In the genomic region with DNA sequence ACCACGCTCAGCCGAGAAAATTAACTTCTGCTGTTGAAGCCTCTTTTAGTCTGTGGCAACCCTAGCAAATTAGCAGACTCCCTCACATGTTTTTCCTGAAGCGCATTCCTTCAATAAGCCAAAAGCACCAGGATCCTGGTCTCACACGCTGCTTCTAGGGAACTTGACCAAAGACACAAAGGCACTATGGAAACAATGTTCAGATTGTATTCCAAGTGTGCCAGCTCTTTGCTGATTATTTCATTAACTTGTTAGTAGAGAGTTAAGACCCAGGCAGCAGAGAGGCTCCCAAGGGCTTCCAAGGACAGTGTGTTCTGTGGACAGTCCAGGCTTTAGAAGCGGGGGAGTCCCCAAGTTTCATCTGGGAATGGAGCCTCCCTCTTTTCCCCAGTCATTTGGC, we compare ENCODE assay signal across 25 cellular contexts.
DNase-seq lines count a peak whose midpoint lies in the region; ATAC-seq, FAIRE-seq and TF ChIP-seq lines count a peak whose summit lies in the region.
"Had no signal": no experiment of that assay in that cellular context is flagged by ENCODE, and none has a peak within 500 bp of the region (broad histone marks: within the 10 kb centered on the region; RNA-seq: fewer than 3 reads in every experiment).

No MANE protein-coding gene starts in this region.

- peaks cover 32% of the 10 kb centered on the region for H3K4me1 Mint-ChIP-seq in astrocyte (ENCODE audit: low read depth, unreplicated experiment)

- FAIRE-seq in astrocyte (lab: Jason Lieb, UNC): no peak
- FAIRE-seq: GM12892 had no signal

- H3K27me3 ChIP-seq in cardiac muscle cell (no peaks in the 10 kb centered on the region), right atrium auricular region (no peaks in the 10 kb centered on the region), astrocyte (ENCODE audit: insufficient read depth, low read length) (no peaks in the 10 kb centered on the region), right cardiac atrium (ENCODE audit: control insufficient read depth, insufficient read depth) (no peaks in the 10 kb centered on the region), testis (no peaks in the 10 kb centered on the region), spleen (replicated peaks in 1 of 7) (no peaks in the 10 kb centered on the region)
- H3K27me3 ChIP-seq: vagina had no signal

- WGBS in right cardiac atrium: 70% methylated on average over 5 of the region's 5 CpGs
- 41 to 46% methylated on average over 4 to 5 of the region's 5 CpGs for WGBS in testis, 2 donors
- 82 to 93% (median 90%) methylated on average over 5 of the region's 5 CpGs for WGBS in spleen, 5 donors

- H3K4me3 ChIP-seq in cardiac muscle cell: no peak overlapping the region
- H3K4me3 ChIP-seq in right atrium auricular region: no peak overlapping the region
- no peak overlapping the region for H3K4me3 ChIP-seq in astrocyte (ENCODE audit: insufficient read depth, low read depth, low read length)
- H3K4me3 ChIP-seq in right cardiac atrium (ENCODE audit: low read length): no peak overlapping the region
- no peak overlapping the region for H3K4me3 ChIP-seq in testis
- H3K4me3 ChIP-seq in spleen: no peak overlapping the region
- H3K4me3 ChIP-seq: gastroesophageal sphincter, vagina had no signal

- intact Hi-C loops in right cardiac atrium (cut with DNase I) (no loop called here), testis (cut with DNase I; ENCODE audit: low total_unique reads) (no loop called here), spleen (cut with DNase I; ENCODE audit: low total_unique reads) (no loop called here)

- H3K27ac Mint-ChIP-seq in astrocyte (ENCODE audit: unreplicated experiment): no peak overlapping the region
- H3K27ac Mint-ChIP-seq: activated B cell treated with CpG ODN at 0.5 μM for 24 hours; activated naive CD4-positive, alpha-beta T cell treated with anti-CD3 and anti-CD28 coated beads, Interleukin-2, amount 50 U/mL, for 72 hours; activated T-helper 2 cell treated with anti-CD3 and anti-CD28 coated beads, Interferon-gamma antibody, Interleukin-2, Interleukin-4, amounts not matched to agents 10 μg/mL and 5 μg/mL and 100 μg/mL, durations not matched to agents 14 hours and 24 hours and 36 hours; H9; nephron progenitor cell had no signal

- H3K27ac ChIP-seq in cardiac muscle cell (no peak overlapping the region), right atrium auricular region (no peak overlapping the region), astrocyte (ENCODE audit: low read depth, low read length) (no peak overlapping the region), right cardiac atrium (ENCODE audit: low read length) (no peak overlapping the region), testis (peak overlapping the region; percentile 70 to 72), spleen (no peak overlapping the region)
- H3K27ac ChIP-seq: gastroesophageal sphincter, vagina had no signal

- H3K27me3 Mint-ChIP-seq in astrocyte (ENCODE audit: low read depth, unreplicated experiment): no peaks in the 10 kb centered on the region
- H3K27me3 Mint-ChIP-seq: activated B cell treated with CpG ODN at 0.5 μM for 24 hours had no signal

- no peaks in the 10 kb centered on the region for H3K79me2 ChIP-seq in astrocyte (ENCODE audit: insufficient read depth, low read length)

- H3K9ac ChIP-seq in astrocyte (ENCODE audit: low read length): no peak overlapping the region

- DNase-seq in cardiac muscle cell (ENCODE audit: low read depth in 1 of 2, low spot score in 1 of 2) (peak; percentile 14 to 41), right atrium auricular region (ENCODE audit: low spot score) (no peak), astrocyte (ENCODE audit: low read depth) (peak; percentile 14), right cardiac atrium (peak in 1 of 3 donors; percentile 63), testis (peak; percentile 92), NCI-H510A (lab: John Stamatoyannopoulos, UW) (no peak), spleen (no peak), left lobe of liver (ENCODE audit: low spot score) (no peak)
- DNase-seq: activated B cell treated with CpG ODN at 0.5 μM for 24 hours; aorta; C1 segment of cervical spinal cord; DND-41; effector CD4-positive, alpha-beta T cell; H9; hypothalamus; Karpas-422; NCI-H2171; NCI-H526; nephron progenitor cell; RPMI8226 had no signal

- TF ChIP-seq POLR2A in testis (IDR thresholded peaks at IDR 0.05) (no peak), spleen (IDR thresholded peaks at IDR 0.05) (no peak)

- peaks cover 3% of the 10 kb centered on the region for H3K36me3 Mint-ChIP-seq in astrocyte (ENCODE audit: low read depth, unreplicated experiment)

- no peak overlapping the region for H3K4me2 ChIP-seq in astrocyte (ENCODE audit: low read length)

- H3K9me3 ChIP-seq in cardiac muscle cell (ENCODE audit: low read depth): no peaks in the 10 kb centered on the region
- H3K9me3 ChIP-seq in right atrium auricular region: no peaks in the 10 kb centered on the region
- no peaks in the 10 kb centered on the region for H3K9me3 ChIP-seq in astrocyte (ENCODE audit: insufficient read depth, low read depth, low read length)
- peaks cover 5% of the 10 kb centered on the region for H3K9me3 ChIP-seq in right cardiac atrium (ENCODE audit: control insufficient read depth, low read length)
- no peaks in the 10 kb centered on the region for H3K9me3 ChIP-seq in testis
- no peaks in the 10 kb centered on the region for H3K9me3 ChIP-seq in spleen
- H3K9me3 ChIP-seq: gastroesophageal sphincter, vagina had no signal

- TF ChIP-seq CTCF in cardiac muscle cell (IDR thresholded peaks at IDR 0.05; ENCODE audit: low read depth, low read length): no peak
- no peak for TF ChIP-seq CTCF in right atrium auricular region (IDR thresholded peaks at IDR 0.05)
- no peak for TF ChIP-seq CTCF in astrocyte (IDR thresholded peaks at IDR 0.05; ENCODE audit: insufficient read depth, low read depth, low read length)
- no peak for TF ChIP-seq CTCF in testis (IDR thresholded peaks at IDR 0.05)
- TF ChIP-seq CTCF in spleen (IDR thresholded peaks at IDR 0.05 in 8 of 11, conservative IDR thresholded peaks at IDR 0.05 in 3 of 11): no peak

- H4K20me1 ChIP-seq in astrocyte (ENCODE audit: insufficient read depth, low read length): no peaks in the 10 kb centered on the region

- peak; percentile 33 to 90 for ATAC-seq in right cardiac atrium
- no peak for ATAC-seq in left lobe of liver
- ATAC-seq: activated naive CD4-positive, alpha-beta T cell treated with anti-CD3 and anti-CD28 coated beads, Interleukin-2, amount 50 U/mL, for 72 hours; gastroesophageal sphincter had no signal

- no peak overlapping the region for H3K4me3 Mint-ChIP-seq in astrocyte (ENCODE audit: unreplicated experiment)
- H3K4me3 Mint-ChIP-seq: activated B cell treated with CpG ODN at 0.5 μM for 24 hours, H9, nephron progenitor cell had no signal

- H2AFZ ChIP-seq in astrocyte (ENCODE audit: low read depth, low read length): no peak overlapping the region

- peaks cover 2% of the 10 kb centered on the region for H3K9me3 Mint-ChIP-seq in astrocyte (ENCODE audit: unreplicated experiment)
- H3K9me3 Mint-ChIP-seq: activated B cell treated with CpG ODN at 0.5 μM for 24 hours; activated T-helper 2 cell treated with anti-CD3 and anti-CD28 coated beads, Interferon-gamma antibody, Interleukin-2, Interleukin-4, amounts not matched to agents 10 μg/mL and 5 μg/mL and 100 μg/mL, durations not matched to agents 14 hours and 24 hours and 36 hours; H9 had no signal

- H3K4me1 ChIP-seq in cardiac muscle cell (ENCODE audit: low read depth) (no peaks in the 10 kb centered on the region), right atrium auricular region (no peaks in the 10 kb centered on the region), astrocyte (ENCODE audit: insufficient read depth, low read length) (peaks cover 19% of the 10 kb centered on the region), right cardiac atrium (ENCODE audit: control insufficient read depth, insufficient read depth, low read length) (peaks cover 2% of the 10 kb centered on the region), testis (peaks cover 23% of the 10 kb centered on the region), spleen (peaks cover 0 to 20% (median 13%) of the 10 kb centered on the region in 6 donors)
- H3K4me1 ChIP-seq: gastroesophageal sphincter, vagina had no signal

- H3K36me3 ChIP-seq in cardiac muscle cell: no peaks in the 10 kb centered on the region
- H3K36me3 ChIP-seq in right atrium auricular region: no peaks in the 10 kb centered on the region
- no peaks in the 10 kb centered on the region for H3K36me3 ChIP-seq in astrocyte (ENCODE audit: insufficient read depth, low read length)
- H3K36me3 ChIP-seq in testis (ENCODE audit: low read depth, missing control alignments): no peaks in the 10 kb centered on the region
- H3K36me3 ChIP-seq in spleen: no peaks in the 10 kb centered on the region
- H3K36me3 ChIP-seq: gastroesophageal sphincter, vagina had no signal

Comparison
In these comparisons a context has a peak if more than half of its experiments do, and no peak if none do; other contexts are left out.
1. DNase-seq: peak in cardiac muscle cell (2 of 2), astrocyte (single experiment) and testis (single experiment); none in right atrium auricular region (single experiment), NCI-H510A (single experiment), spleen (single experiment) and left lobe of liver (single experiment).
2. H3K27ac ChIP-seq: peak in testis (2 of 2); none in cardiac muscle cell (single experiment), right atrium auricular region (0 of 2), astrocyte (single experiment), right cardiac atrium (single experiment) and spleen (0 of 8).